Comparison of ENCODE assay signal across 24 cellular contexts in genomic region chr2:152380261-152381055, GRCh38. TPM values are rescaled to one million over a fixed set of nuclear protein-coding genes. Genes with fewer than 3 reads are reported as not detected.
DNase-seq lines count a peak whose midpoint lies in the region; ATAC-seq and TF ChIP-seq lines count a peak whose summit lies in the region.
"Had no signal": no experiment of that assay in that cellular context is flagged by ENCODE, and none has a peak within 500 bp of the region (broad histone marks: within the 10 kb centered on the region; RNA-seq: fewer than 3 reads in every experiment).

No MANE protein-coding gene starts in this region.

- H3K4me2 ChIP-seq in mammary epithelial cell (ENCODE audit: insufficient read depth, low read depth, low read length): no peak overlapping the region

- no TSS peak for BruUV-seq in MCF 10A (replicated peaks; lab: Mats Ljungman, UMichigan)
- no TSS peak for BruUV-seq in mammary epithelial cell (replicated peaks; lab: Mats Ljungman, UMichigan)

- in situ Hi-C loops in mammary epithelial cell (cut with MboI; ENCODE audit: low sequenced_read_pairs in 2 of 2): no loop called here

- H3K27me3 ChIP-seq in mammary epithelial cell (ENCODE audit: insufficient read depth, low read length) (no peaks in the 10 kb centered on the region), sigmoid colon (no peaks in the 10 kb centered on the region)
- H3K27me3 ChIP-seq: Peyer's patch had no signal

- no peak for TF ChIP-seq CTCF in MCF 10A (IDR thresholded peaks at IDR 0.05; ENCODE audit: unreplicated experiment)
- no peak for TF ChIP-seq CTCF in mammary epithelial cell (conservative IDR thresholded peaks at IDR 0.05 in 1 of 2, IDR thresholded peaks at IDR 0.05 in 1 of 2; ENCODE audit: extremely low read depth in 1 of 2, insufficient read depth in 1 of 2, low read depth in 1 of 2, low read length in 2 of 2)
- no peak for TF ChIP-seq CTCF in WTC11 (IDR thresholded peaks at IDR 0.05)
- no peak for TF ChIP-seq CTCF in sigmoid colon (IDR thresholded peaks at IDR 0.05)

- H3K4me1 ChIP-seq in mammary epithelial cell (ENCODE audit: insufficient read depth, low read length) (peaks cover 15% of the 10 kb centered on the region), sigmoid colon (peaks cover 0 to 16% (median 5%) of the 10 kb centered on the region in 4 donors)
- H3K4me1 ChIP-seq: Peyer's patch had no signal

- no peaks in the 10 kb centered on the region for H3K9me3 ChIP-seq in mammary epithelial cell (replicated peaks; ENCODE audit: insufficient read depth, low read length)
- H3K9me3 ChIP-seq in sigmoid colon: no peaks in the 10 kb centered on the region
- H3K9me3 ChIP-seq: Peyer's patch had no signal

- H2AFZ ChIP-seq in mammary epithelial cell (ENCODE audit: low read depth, low read length): no peak overlapping the region

- H3K4me3 ChIP-seq in mammary epithelial cell (replicated peaks in 1 of 3; ENCODE audit: insufficient read depth in 1 of 3, low read depth in 2 of 3, low read length in 3 of 3) (no peak overlapping the region), sigmoid colon (no peak overlapping the region)
- H3K4me3 ChIP-seq: Peyer's patch had no signal

- no peak overlapping the region for H3K4me3 Mint-ChIP-seq in MCF 10A (ENCODE audit: unreplicated experiment)
- H3K4me3 Mint-ChIP-seq in WTC11: no peak overlapping the region
- H3K4me3 Mint-ChIP-seq: CD8-positive, alpha-beta T cell had no signal

- WGBS in mammary epithelial cell (ENCODE audit: low coverage, missing lambda C conversion rate): 47% methylated on average over 5 of the region's 5 CpGs
- WGBS in sigmoid colon, 2 donors: 60 to 78% methylated on average over 5 of the region's 5 CpGs

- peaks cover 4% of the 10 kb centered on the region for H3K36me3 Mint-ChIP-seq in MCF 10A (ENCODE audit: insufficient read depth, unreplicated experiment)
- no peaks in the 10 kb centered on the region for H3K36me3 Mint-ChIP-seq in WTC11
- H3K36me3 Mint-ChIP-seq: CD8-positive, alpha-beta T cell had no signal

- H3K27me3 Mint-ChIP-seq in MCF 10A (ENCODE audit: insufficient read depth, unreplicated experiment): no peaks in the 10 kb centered on the region
- H3K27me3 Mint-ChIP-seq in WTC11 (ENCODE audit: low read depth): no peaks in the 10 kb centered on the region

- H3K79me2 ChIP-seq in mammary epithelial cell (ENCODE audit: insufficient read depth, low read length): peaks cover 97% of the 10 kb centered on the region

- H3K9me3 Mint-ChIP-seq in MCF 10A (ENCODE audit: unreplicated experiment): no peaks in the 10 kb centered on the region
- H3K9me3 Mint-ChIP-seq in WTC11: no peaks in the 10 kb centered on the region
- H3K9me3 Mint-ChIP-seq: CD8-positive, alpha-beta T cell had no signal

- TF ChIP-seq POLR2A in sigmoid colon (IDR thresholded peaks at IDR 0.05): no peak

- no peak for TF ChIP-seq EP300 in sigmoid colon (IDR thresholded peaks at IDR 0.05)

- POLR2A ChIA-PET in MCF 10A (lab: Yijun Ruan, JAX) (interaction anchor here (0.5 to 0.9 kb wide), 3 partner anchors 12 to 52 kb away, joined by 3 to 5 read pairs (median 3); no protein-coding TSS in a partner anchor), WTC11 (lab: Charles Lee) (no interaction called here)

- DNase-seq in MCF 10A (ENCODE audit: unreplicated experiment) (peak; percentile 33), mammary epithelial cell (no peak), WTC11 (ENCODE audit: low spot score) (no peak), left colon (no peak), sigmoid colon (no peak), NCI-H2029 treated with DMSO at 0.1 percent for 48 hours (lab: John Stamatoyannopoulos, UW) (no peak), epidermal melanocyte (ENCODE audit: insufficient read length, low spot score) (no peak)
- DNase-seq: 8988T; AML-193; C1 segment of cervical spinal cord; Calu3; CD8-positive, alpha-beta T cell; DMS153; MM.1S; NCI-H1048; NCI-H1417 treated with DMSO at 0.1 percent for 48 hours; NCI-H187 treated with DMSO at 0.1 percent for 48 hours; NCI-H2171; NCI-H345; NCI-H524; NCI-H774; NK-92 treated with Interleukin-12 subunit alpha and Interleukin-12 subunit beta, amount 100 ng/mL, for 24 hours; Peyer's patch had no signal

- H3K36me3 ChIP-seq in mammary epithelial cell (ENCODE audit: insufficient read depth, low read length): no peaks in the 10 kb centered on the region
- no peaks in the 10 kb centered on the region for H3K36me3 ChIP-seq in sigmoid colon
- H3K36me3 ChIP-seq: Peyer's patch had no signal

- intact Hi-C loops in MCF 10A (cut with micrococcal nuclease): no loop called here
- intact Hi-C loops in mammary epithelial cell (cut with micrococcal nuclease): no loop called here
- intact Hi-C loops in left colon (cut with DNase I, micrococcal nuclease): no loop called here
- intact Hi-C loops in sigmoid colon (cut with DNase I): no loop called here

- CTCF ChIA-PET in MCF 10A (lab: Yijun Ruan, JAX) (interaction anchor here (0.7 to 1.2 kb wide), 4 partner anchors 20 to 354 kb away, joined by 3 to 5 read pairs (median 3); no protein-coding TSS in a partner anchor), mammary epithelial cell (lab: Charles Lee; ENCODE audit: low non-redundant PET) (no interaction called here), WTC11 (lab: Charles Lee) (interaction anchor here (1.0 to 1.3 kb wide), 2 partner anchors 174 to 255 kb away, joined by 4 to 5 read pairs; no protein-coding TSS in a partner anchor)

- H3K27ac ChIP-seq in mammary epithelial cell (ENCODE audit: insufficient read depth, low read depth, low read length) (no peak overlapping the region), sigmoid colon (no peak overlapping the region)
- H3K27ac ChIP-seq: Peyer's patch had no signal

- dilution Hi-C loops in mammary epithelial cell (cut with HindIII; ENCODE audit: low sequenced_read_pairs): no loop called here

- peaks cover 12% of the 10 kb centered on the region for H4K20me1 ChIP-seq in mammary epithelial cell (ENCODE audit: insufficient read depth, low read length)

- ATAC-seq in WTC11 (peak; percentile 59), left colon (peak; percentile 72), GM21737 (IDR thresholded peaks at IDR 0.05; ENCODE audit: unreplicated experiment) (no peak)
- ATAC-seq: CD8-positive, alpha-beta T cell had no signal

- no peak overlapping the region for H3K27ac Mint-ChIP-seq in MCF 10A (ENCODE audit: low read depth, unreplicated experiment)
- H3K27ac Mint-ChIP-seq in WTC11: no peak overlapping the region
- H3K27ac Mint-ChIP-seq: CD8-positive, alpha-beta T cell had no signal

- peaks cover 19% of the 10 kb centered on the region for H3K4me1 Mint-ChIP-seq in MCF 10A (ENCODE audit: insufficient read depth, unreplicated experiment)
- H3K4me1 Mint-ChIP-seq in WTC11: peaks cover 53% of the 10 kb centered on the region

- H3K9ac ChIP-seq in mammary epithelial cell (ENCODE audit: insufficient read depth, low read length): no peak overlapping the region

TF ChIP-seq in WTC11, 78 proteins besides CTCF, POLR2A, EP300 and RAD21:
- TF ChIP-seq ZNF416 (CRISPR knock-in tag; IDR thresholded peaks at IDR 0.05) (no peak), NFYB (CRISPR knock-in tag; conservative IDR thresholded peaks at IDR 0.05; ENCODE audit: low read depth) (no peak), NR3C1 (CRISPR knock-in tag; conservative IDR thresholded peaks at IDR 0.05; ENCODE audit: low read depth) (no peak), NR2C2 (CRISPR knock-in tag; IDR thresholded peaks at IDR 0.05) (no peak), E2F4 (CRISPR knock-in tag; IDR thresholded peaks at IDR 0.05; ENCODE audit: borderline replicate concordance, low read depth) (no peak), ZNF396 (CRISPR knock-in tag; IDR thresholded peaks at IDR 0.05; ENCODE audit: borderline replicate concordance) (no peak)

RNA-seq across cellular contexts. Expression of gene FMNL2, which starts 45.5 kb away (rescaled TPM):
- total RNA-seq in MCF 10A (2022) (72.9 and 76.5 TPM in 2 replicates), mammary epithelial cell (10 to 100 TPM; 26.5 to 62.9 TPM), WTC11 (2021) (43.0 to 45.5 TPM (median 43.7 TPM) in 3 replicates), left colon (10 to 100 TPM; 14.8 to 14.9 TPM), sigmoid colon (10 to 100 TPM; 17.8 to 30.5 (median 24.7) TPM)
- polyA plus RNA-seq in mammary epithelial cell (25.0 TPM), sigmoid colon (10 to 100 TPM in 1 of 3 donors, 1 to 10 TPM in 2; 9.4 to 10.4 (median 9.6) TPM)
- 33.6 TPM for polyA minus RNA-seq in mammary epithelial cell
